In genomic region chr11:62925308-62925707, GRCh38 we compare ENCODE assay signal across 18 cellular contexts. TPM values are rescaled to one million over a fixed set of nuclear protein-coding genes. Genes with fewer than 3 reads are reported as not detected.
DNase-seq lines count a peak whose midpoint lies in the region; ATAC-seq and TF ChIP-seq lines count a peak whose summit lies in the region.
"Had no signal": no experiment of that assay in that cellular context is flagged by ENCODE, and none has a peak within 500 bp of the region (broad histone marks: within the 10 kb centered on the region; RNA-seq: fewer than 3 reads in every experiment).

No MANE protein-coding gene starts in this region.

- POLR2A ChIA-PET in activated CD4-positive, alpha-beta T cell treated with anti-CD3 and anti-CD28 coated beads, Interleukin-2, amount 10 ng/mL, durations not matched to agents 7 days and 5 days (lab: Charles Lee) = no interaction called here
- POLR2A ChIA-PET in activated CD4-positive, alpha-beta T cell treated with anti-CD3 and anti-CD28 coated beads for 36 hours (lab: Charles Lee) = interaction anchor here (0.6 to 1.5 kb wide), 2 partner anchors 31 to 84 kb away, joined by 3 to 5 read pairs; no protein-coding TSS in a partner anchor
- POLR2A ChIA-PET in T-cell (lab: Charles Lee) = interaction anchor here in 1 of 2 donors (0.7 kb wide), 1 partner anchor 535 kb away, joined by 3 read pairs; no protein-coding TSS in a partner anchor

- H3K9me3 ChIP-seq in iPS-18a (ENCODE audit: control insufficient read depth, low read depth, low read length) = no peaks in the 10 kb centered on the region

- H3K27me3 Mint-ChIP-seq in activated CD4-positive, alpha-beta T cell treated with anti-CD3 and anti-CD28 coated beads, Interleukin-2, amount 10 ng/mL, durations not matched to agents 7 days and 5 days = peaks cover 83% of the 10 kb centered on the region
- H3K27me3 Mint-ChIP-seq in activated CD4-positive, alpha-beta T cell treated with anti-CD3 and anti-CD28 coated beads for 36 hours = peaks cover 75% of the 10 kb centered on the region
- peaks cover 53 to 75% of the 10 kb centered on the region in 2 donors for H3K27me3 Mint-ChIP-seq in T-cell
- peaks cover 76% of the 10 kb centered on the region for H3K27me3 Mint-ChIP-seq in progenitor cell of endocrine pancreas

- H3K4me3 ChIP-seq in iPS-18a (ENCODE audit: low read length) = peak overlapping the region; percentile 60

- H3K36me3 ChIP-seq in iPS-18a (ENCODE audit: control insufficient read depth, low read depth, low read length) = no peaks in the 10 kb centered on the region
- H3K36me3 ChIP-seq: WERI-Rb-1 had no signal

- no peak overlapping the region for H3K27ac ChIP-seq in iPS-18a (ENCODE audit: low read length)
- H3K27ac ChIP-seq: WERI-Rb-1 had no signal

- peaks cover 23% of the 10 kb centered on the region for H3K4me1 ChIP-seq in iPS-18a (ENCODE audit: control insufficient read depth, low read depth, low read length)

- intact Hi-C loops in activated CD4-positive, alpha-beta T cell treated with anti-CD3 and anti-CD28 coated beads for 36 hours (cut with DNase I, micrococcal nuclease) = loop anchor here in 1 of 2 experiments (5.0 kb wide), 1 partner anchor 52 kb away; no protein-coding TSS in a partner anchor

- no peak for ATAC-seq in activated CD4-positive, alpha-beta T cell treated with anti-CD3 and anti-CD28 coated beads for 36 hours
- ATAC-seq in T-cell (replicated peaks in 1 of 4) = no peak

- no peak for TF ChIP-seq CTCF in progenitor cell of endocrine pancreas (IDR thresholded peaks at IDR 0.05; ENCODE audit: unreplicated experiment)

- H3K27ac Mint-ChIP-seq in activated CD4-positive, alpha-beta T cell treated with anti-CD3 and anti-CD28 coated beads, Interleukin-2, amount 10 ng/mL, durations not matched to agents 7 days and 5 days = peak overlapping the region; percentile 41
- no peak overlapping the region for H3K27ac Mint-ChIP-seq in activated CD4-positive, alpha-beta T cell treated with anti-CD3 and anti-CD28 coated beads for 36 hours
- H3K27ac Mint-ChIP-seq in T-cell = no peak overlapping the region
- no peak overlapping the region for H3K27ac Mint-ChIP-seq in progenitor cell of endocrine pancreas

- no peaks in the 10 kb centered on the region for H3K9me3 Mint-ChIP-seq in activated CD4-positive, alpha-beta T cell treated with anti-CD3 and anti-CD28 coated beads, Interleukin-2, amount 10 ng/mL, durations not matched to agents 7 days and 5 days
- no peaks in the 10 kb centered on the region for H3K9me3 Mint-ChIP-seq in activated CD4-positive, alpha-beta T cell treated with anti-CD3 and anti-CD28 coated beads for 36 hours (ENCODE audit: low read depth)
- H3K9me3 Mint-ChIP-seq in T-cell (no peaks in the 10 kb centered on the region), progenitor cell of endocrine pancreas (ENCODE audit: low read depth) (no peaks in the 10 kb centered on the region)

- peaks cover 20% of the 10 kb centered on the region for H3K4me1 Mint-ChIP-seq in activated CD4-positive, alpha-beta T cell treated with anti-CD3 and anti-CD28 coated beads, Interleukin-2, amount 10 ng/mL, durations not matched to agents 7 days and 5 days
- peaks cover 32% of the 10 kb centered on the region for H3K4me1 Mint-ChIP-seq in activated CD4-positive, alpha-beta T cell treated with anti-CD3 and anti-CD28 coated beads for 36 hours
- H3K4me1 Mint-ChIP-seq in T-cell (peaks cover 24 to 36% (median 32%) of the 10 kb centered on the region in 3 donors), progenitor cell of endocrine pancreas (ENCODE audit: low read depth) (peaks cover 43% of the 10 kb centered on the region)

- CTCF ChIA-PET in activated CD4-positive, alpha-beta T cell treated with anti-CD3 and anti-CD28 coated beads, Interleukin-2, amount 10 ng/mL, durations not matched to agents 7 days and 5 days (lab: Charles Lee) = interaction anchor here (1.0 kb wide), 1 partner anchor 20 kb away, joined by 5 read pairs; no protein-coding TSS in a partner anchor
- CTCF ChIA-PET in activated CD4-positive, alpha-beta T cell treated with anti-CD3 and anti-CD28 coated beads for 36 hours (lab: Charles Lee) = interaction anchor here (2.3 to 4.1 kb wide), 2 partner anchors 19 to 23 kb away, joined by 5 to 23 read pairs; no protein-coding TSS in a partner anchor
- CTCF ChIA-PET in T-cell (lab: Charles Lee) = no interaction called here

- H3K4me3 Mint-ChIP-seq in activated CD4-positive, alpha-beta T cell treated with anti-CD3 and anti-CD28 coated beads, Interleukin-2, amount 10 ng/mL, durations not matched to agents 7 days and 5 days = no peak overlapping the region
- no peak overlapping the region for H3K4me3 Mint-ChIP-seq in activated CD4-positive, alpha-beta T cell treated with anti-CD3 and anti-CD28 coated beads for 36 hours
- peak overlapping the region; percentile 51 to 79 (median 53) for H3K4me3 Mint-ChIP-seq in T-cell
- peak overlapping the region; percentile 48 for H3K4me3 Mint-ChIP-seq in progenitor cell of endocrine pancreas (ENCODE audit: low read depth)

- H3K27me3 ChIP-seq in iPS-18a (ENCODE audit: control insufficient read depth, insufficient read depth, low read length) = peaks cover 75% of the 10 kb centered on the region

- no peaks in the 10 kb centered on the region for H3K36me3 Mint-ChIP-seq in activated CD4-positive, alpha-beta T cell treated with anti-CD3 and anti-CD28 coated beads, Interleukin-2, amount 10 ng/mL, durations not matched to agents 7 days and 5 days (ENCODE audit: low read depth)
- H3K36me3 Mint-ChIP-seq in activated CD4-positive, alpha-beta T cell treated with anti-CD3 and anti-CD28 coated beads for 36 hours (ENCODE audit: low read depth) = no peaks in the 10 kb centered on the region
- no peaks in the 10 kb centered on the region for H3K36me3 Mint-ChIP-seq in T-cell
- no peaks in the 10 kb centered on the region for H3K36me3 Mint-ChIP-seq in progenitor cell of endocrine pancreas (ENCODE audit: insufficient read depth)

- no peak for DNase-seq in activated CD4-positive, alpha-beta T cell treated with anti-CD3 and anti-CD28 coated beads, Interleukin-2, amount 10 ng/mL, durations not matched to agents 7 days and 5 days
- no peak for DNase-seq in activated CD4-positive, alpha-beta T cell treated with anti-CD3 and anti-CD28 coated beads for 36 hours
- DNase-seq in T-cell (no peak), progenitor cell of endocrine pancreas (ENCODE audit: low spot score, unreplicated experiment) (no peak), LoVo (ENCODE audit: low spot score) (no peak), T1000 (lab: John Stamatoyannopoulos, UW) (no peak)
- no peak for DNase-seq in stimulated activated naive CD4-positive, alpha-beta T cell treated with Interleukin-2 at 50 U/mL for 16 hours (lab: John Stamatoyannopoulos, UW)
- DNase-seq: activated naive CD4-positive, alpha-beta T cell treated with Interleukin-2 at 50 U/mL for 16 hours; cortex of kidney; NCI-H1417; NCI-H774; WERI-Rb-1 had no signal

- peak overlapping the region; percentile 9 for H3K9ac ChIP-seq in iPS-18a (ENCODE audit: low read length)

RNA-seq across cellular contexts. Expression of gene CHRM1, which starts 4.1 kb away (rescaled TPM):
- total RNA-seq in activated CD4-positive, alpha-beta T cell treated with anti-CD3 and anti-CD28 coated beads, Interleukin-2, amount 10 ng/mL, durations not matched to agents 7 days and 5 days = not detected
- total RNA-seq in activated CD4-positive, alpha-beta T cell treated with anti-CD3 and anti-CD28 coated beads for 36 hours = not detected
- not detected for total RNA-seq in T-cell
- total RNA-seq in progenitor cell of endocrine pancreas = 0.62 and 0.67 TPM in 2 replicates
- total RNA-seq: H4, mesenteric fat pad had no signal

RNA-seq across cellular contexts. Expression of gene SLC3A2, which starts 44.6 kb away (rescaled TPM):
- 100 to 1,000 TPM; 153 to 157 TPM for total RNA-seq in activated CD4-positive, alpha-beta T cell treated with anti-CD3 and anti-CD28 coated beads, Interleukin-2, amount 10 ng/mL, durations not matched to agents 7 days and 5 days
- total RNA-seq in activated CD4-positive, alpha-beta T cell treated with anti-CD3 and anti-CD28 coated beads for 36 hours = 100 to 1,000 TPM; 401 to 402 TPM
- total RNA-seq in T-cell (100 to 1,000 TPM; 178 to 248 (median 237) TPM), progenitor cell of endocrine pancreas (140 and 180 TPM in 2 replicates)

RNA-seq across cellular contexts. Expression of gene SLC22A6, which starts 59.5 kb away (rescaled TPM):
- total RNA-seq in activated CD4-positive, alpha-beta T cell treated with anti-CD3 and anti-CD28 coated beads, Interleukin-2, amount 10 ng/mL, durations not matched to agents 7 days and 5 days = not detected
- total RNA-seq in activated CD4-positive, alpha-beta T cell treated with anti-CD3 and anti-CD28 coated beads for 36 hours = not detected
- total RNA-seq in T-cell = not detected
- not detected in 2 replicates for total RNA-seq in progenitor cell of endocrine pancreas
- total RNA-seq: A673, H4, HT-29, mesenteric fat pad, urinary bladder had no signal

Comparison
In these comparisons a context has a peak if more than half of its experiments do, and no peak if none do; other contexts are left out.
1. H3K4me3 Mint-ChIP-seq: peak in T-cell (3 of 3) and progenitor cell of endocrine pancreas (single experiment); none in activated CD4-positive, alpha-beta T cell treated with anti-CD3 and anti-CD28 coated beads, Interleukin-2, amount 10 ng/mL, durations not matched to agents 7 days and 5 days (single experiment) and activated CD4-positive, alpha-beta T cell treated with anti-CD3 and anti-CD28 coated beads for 36 hours (single experiment).
2. CTCF ChIA-PET loops: an anchor here in activated CD4-positive, alpha-beta T cell treated with anti-CD3 and anti-CD28 coated beads, Interleukin-2, amount 10 ng/mL, durations not matched to agents 7 days and 5 days (1.0 kb wide) and activated CD4-positive, alpha-beta T cell treated with anti-CD3 and anti-CD28 coated beads for 36 hours (2.3 to 4.1 kb wide); none called in T-cell.